In genomic region chr4:17578482-17578891, GRCh38 we compare ENCODE assay signal across 8 cellular contexts. TPM values are rescaled to one million over a fixed set of nuclear protein-coding genes. Genes with fewer than 3 reads are reported as not detected.
A peak's percentile ranks its signal among the peaks of the same experiment; 100 is the strongest.
DNase-seq lines count a peak whose midpoint lies in the region; ATAC-seq and TF ChIP-seq lines count a peak whose summit lies in the region.

No MANE protein-coding gene starts in this region.

- peaks cover 13 to 20% (median 17%) of the 10 kb centered on the region in 3 donors for H3K4me1 Mint-ChIP-seq in IgD-negative memory B cell
- H3K4me1 Mint-ChIP-seq in activated naive CD8-positive, alpha-beta T cell treated with anti-CD3 and anti-CD28 coated beads, Interleukin-2, amount 10 ng/mL, durations not matched to agents 7 days and 5 days = peaks cover 35% of the 10 kb centered on the region

- intact Hi-C loops in right lobe of liver (cut with DNase I) = no loop called here
- intact Hi-C loops in upper lobe of right lung (cut with DNase I) = no loop called here

- peak overlapping the region; percentile 91 to 94 (median 94) for H3K27ac ChIP-seq in right lobe of liver
- peak overlapping the region; percentile 91 for H3K27ac ChIP-seq in upper lobe of right lung

- POLR2A ChIA-PET in activated naive CD8-positive, alpha-beta T cell treated with anti-CD3 and anti-CD28 coated beads, Interleukin-2, amount 10 ng/mL, durations not matched to agents 7 days and 5 days (lab: Charles Lee) = interaction anchor here (0.7 to 3.8 kb wide), 12 partner anchors 8 to 234 kb away, joined by 3 to 74 read pairs (median 6); partner anchors contain the start of genes DCAF16, MED28 and NCAPG

- no peaks in the 10 kb centered on the region for H3K9me3 Mint-ChIP-seq in IgD-negative memory B cell
- H3K9me3 Mint-ChIP-seq in activated naive CD8-positive, alpha-beta T cell treated with anti-CD3 and anti-CD28 coated beads, Interleukin-2, amount 10 ng/mL, durations not matched to agents 7 days and 5 days = no peaks in the 10 kb centered on the region

- H3K36me3 ChIP-seq in GM06990 (ENCODE audit: control insufficient read depth, insufficient read depth, low read length) (peaks cover 17% of the 10 kb centered on the region), right lobe of liver (peaks cover 2 to 33% (median 20%) of the 10 kb centered on the region in 4 donors), upper lobe of right lung (peaks cover 26% of the 10 kb centered on the region)

- TF ChIP-seq CTCF in GM06990 (IDR thresholded peaks at IDR 0.05; ENCODE audit: insufficient read depth, low read length, poor library complexity, severe bottlenecking) = no peak
- no peak for TF ChIP-seq CTCF in right lobe of liver (IDR thresholded peaks at IDR 0.05)
- TF ChIP-seq CTCF in upper lobe of right lung (IDR thresholded peaks at IDR 0.05) = no peak

- H3K4me3 ChIP-seq in GM06990 (replicated peaks; ENCODE audit: low read depth, low read length) (peak overlapping the region; percentile 79), right lobe of liver (peak overlapping the region; percentile 77 to 94 (median 94)), upper lobe of right lung (peak overlapping the region; percentile 75)

- H3K9me3 ChIP-seq in right lobe of liver (no peaks in the 10 kb centered on the region), upper lobe of right lung (no peaks in the 10 kb centered on the region)

- ATAC-seq in GM21515 (IDR thresholded peaks at IDR 0.05; ENCODE audit: unreplicated experiment) = peak; percentile 29
- peak; percentile 25 for ATAC-seq in activated naive CD8-positive, alpha-beta T cell treated with anti-CD3 and anti-CD28 coated beads, Interleukin-2, amount 10 ng/mL, durations not matched to agents 7 days and 5 days (ENCODE audit: low read depth)
- peak in 1 of 4 donors; percentile 1 for ATAC-seq in right lobe of liver
- no peak for ATAC-seq in upper lobe of right lung

- H3K36me3 Mint-ChIP-seq in IgD-negative memory B cell = no peaks in the 10 kb centered on the region
- H3K36me3 Mint-ChIP-seq in activated naive CD8-positive, alpha-beta T cell treated with anti-CD3 and anti-CD28 coated beads, Interleukin-2, amount 10 ng/mL, durations not matched to agents 7 days and 5 days = peaks cover 24% of the 10 kb centered on the region

- H3K27me3 ChIP-seq in GM06990 (replicated peaks; ENCODE audit: control insufficient read depth, insufficient read depth, low read length) = no peaks in the 10 kb centered on the region
- H3K27me3 ChIP-seq in right lobe of liver = no peaks in the 10 kb centered on the region
- no peaks in the 10 kb centered on the region for H3K27me3 ChIP-seq in upper lobe of right lung

- peak overlapping the region; percentile 87 to 97 (median 92) for H3K4me3 Mint-ChIP-seq in IgD-negative memory B cell
- peak overlapping the region; percentile 94 for H3K4me3 Mint-ChIP-seq in activated naive CD8-positive, alpha-beta T cell treated with anti-CD3 and anti-CD28 coated beads, Interleukin-2, amount 10 ng/mL, durations not matched to agents 7 days and 5 days

- 6% methylated on average over 5 of the region's 6 CpGs for WGBS in right lobe of liver (ENCODE audit: insufficient coverage, low coverage, low lambda C conversion rate, missing lambda C conversion rate)

- H3K27me3 Mint-ChIP-seq in IgD-negative memory B cell = no peaks in the 10 kb centered on the region
- H3K27me3 Mint-ChIP-seq in activated naive CD8-positive, alpha-beta T cell treated with anti-CD3 and anti-CD28 coated beads, Interleukin-2, amount 10 ng/mL, durations not matched to agents 7 days and 5 days = no peaks in the 10 kb centered on the region

- no peak for TF ChIP-seq POLR2A in right lobe of liver (IDR thresholded peaks at IDR 0.05)

- DNase-seq in GM06990 (ENCODE audit: extremely low read depth, insufficient read length) = no peak
- no peak for DNase-seq in activated naive CD8-positive, alpha-beta T cell treated with anti-CD3 and anti-CD28 coated beads, Interleukin-2, amount 10 ng/mL, durations not matched to agents 7 days and 5 days
- DNase-seq in right lobe of liver = no peak
- no peak for DNase-seq in upper lobe of right lung
- no peak for DNase-seq in hippocampal formation (lab: John Stamatoyannopoulos, UW)
- DNase-seq in pons (ENCODE audit: low spot score) = no peak

- H3K4me1 ChIP-seq in right lobe of liver (peaks cover 0 to 30% (median 10%) of the 10 kb centered on the region in 4 donors), upper lobe of right lung (peaks cover 35% of the 10 kb centered on the region)

- peak overlapping the region; percentile 92 to 97 (median 93) for H3K27ac Mint-ChIP-seq in IgD-negative memory B cell
- H3K27ac Mint-ChIP-seq in activated naive CD8-positive, alpha-beta T cell treated with anti-CD3 and anti-CD28 coated beads, Interleukin-2, amount 10 ng/mL, durations not matched to agents 7 days and 5 days = peak overlapping the region; percentile 99

RNA-seq across cellular contexts. Expression of gene LAP3, which starts 1.5 kb away (rescaled TPM):
- 47.6 TPM for polyA plus RNA-seq in IgD-negative memory B cell
- 100 to 1,000 TPM; 132 to 136 TPM for total RNA-seq in activated naive CD8-positive, alpha-beta T cell treated with anti-CD3 and anti-CD28 coated beads, Interleukin-2, amount 10 ng/mL, durations not matched to agents 7 days and 5 days
- total RNA-seq in right lobe of liver (100 to 1,000 TPM in 4 of 6 experiments, 10 to 100 TPM in 2; 70.9 to 138 (median 102) TPM), upper lobe of right lung (97.6 TPM)

RNA-seq across cellular contexts. Expression of gene MED28, which starts 36.0 kb away (rescaled TPM):
- polyA plus RNA-seq in IgD-negative memory B cell = 37.7 TPM
- total RNA-seq in activated naive CD8-positive, alpha-beta T cell treated with anti-CD3 and anti-CD28 coated beads, Interleukin-2, amount 10 ng/mL, durations not matched to agents 7 days and 5 days = 10 to 100 TPM; 62.2 to 65.8 TPM
- 10 to 100 TPM in 4 of 6 experiments, 1 to 10 TPM in 2; 3.8 to 18.6 (median 15.3) TPM for total RNA-seq in right lobe of liver
- 50.0 TPM for total RNA-seq in upper lobe of right lung
